In genomic region chr1:206681359-206681758, GRCh38 we compare ENCODE assay signal across 18 cellular contexts.
"Had no signal": no experiment of that assay in that cellular context is flagged by ENCODE, and none has a peak within 500 bp of the region (broad histone marks: within the 10 kb centered on the region; RNA-seq: fewer than 3 reads in every experiment).

No MANE protein-coding gene starts in this region.

- DNase-seq: activated CD4-positive, alpha-beta T cell treated with anti-CD3 and anti-CD28 coated beads for 4 hours; activated CD8-positive, alpha-beta T cell treated with anti-CD3 and anti-CD28 coated beads for 36 hours; activated effector memory CD4-positive, alpha-beta T cell treated with anti-CD3 and anti-CD28 coated beads, Interleukin-2, amount 50 U/mL, for 16 hours; activated T-cell treated with anti-CD3 and anti-CD28 coated beads, Interleukin-2, amount 50 U/mL, for 1 hour; amniotic stem cell; effector memory CD4-positive, alpha-beta T cell; heart right ventricle; stimulated activated CD4-positive, alpha-beta T cell treated with anti-CD3 and anti-CD28 coated beads, Interleukin-12 subunit alpha, Interleukin-12 subunit beta, amount 100 ng/mL, for 4 hours; stimulated activated CD4-positive, alpha-beta T cell treated with anti-CD3 and anti-CD28 coated beads, Interleukin-1b, Interleukin-23, amount 100 ng/mL, for 48 hours; stomach; T-helper 17 cell; trophoblast cell had no signal

- H3K36me3 Mint-ChIP-seq: memory B cell had no signal

- H3K4me3 Mint-ChIP-seq: activated CD8-positive, alpha-beta T cell treated with anti-CD3 and anti-CD28 coated beads for 36 hours; dendritic cell treated with granulocyte-macrophage colony-stimulating factor and Interleukin-4, amounts not matched to agents 40 ng/mL and 50 ng/mL, for 4 days; T-helper 17 cell had no signal

- H3K27ac Mint-ChIP-seq: activated CD8-positive, alpha-beta T cell treated with anti-CD3 and anti-CD28 coated beads for 36 hours; activated naive CD4-positive, alpha-beta T cell treated with anti-CD3 and anti-CD28 coated beads, Interleukin-2, amount 50 U/mL, for 72 hours; dendritic cell treated with granulocyte-macrophage colony-stimulating factor and Interleukin-4, amounts not matched to agents 40 ng/mL and 50 ng/mL, for 4 days; memory B cell; progenitor cell of endocrine pancreas; T-helper 17 cell had no signal

- FAIRE-seq: endothelial cell of umbilical vein had no signal

- H3K27ac ChIP-seq: esophagus muscularis mucosa, heart right ventricle, stomach had no signal

- H3K9me3 Mint-ChIP-seq: activated CD8-positive, alpha-beta T cell treated with anti-CD3 and anti-CD28 coated beads for 36 hours; activated naive CD4-positive, alpha-beta T cell treated with anti-CD3 and anti-CD28 coated beads, Interleukin-2, amount 50 U/mL, for 72 hours; dendritic cell treated with granulocyte-macrophage colony-stimulating factor and Interleukin-4, amounts not matched to agents 40 ng/mL and 50 ng/mL, for 4 days; memory B cell had no signal

- ATAC-seq: activated CD8-positive, alpha-beta T cell treated with anti-CD3 and anti-CD28 coated beads for 36 hours; activated naive CD4-positive, alpha-beta T cell treated with anti-CD3 and anti-CD28 coated beads, Interleukin-2, amount 50 U/mL, for 72 hours; heart right ventricle; T-helper 17 cell had no signal

- H3K27me3 Mint-ChIP-seq: activated CD8-positive, alpha-beta T cell treated with anti-CD3 and anti-CD28 coated beads for 36 hours; memory B cell had no signal
